ENCODE assay signal across 1 cellular context in the genomic region with DNA sequence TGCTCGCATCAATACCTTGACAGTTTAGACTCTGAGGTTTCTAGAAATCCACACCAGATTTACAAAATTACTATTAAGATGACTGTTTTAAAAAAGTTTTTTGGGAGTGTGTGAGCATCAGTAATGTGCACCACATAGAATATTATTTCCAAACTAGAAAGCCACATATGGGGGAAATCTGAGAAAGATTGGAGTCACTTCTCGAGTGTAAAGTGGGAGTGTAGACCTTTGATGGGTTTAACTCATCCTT.
TF ChIP-seq lines count a peak whose summit lies in the region.

No MANE protein-coding gene starts in this region.

TF ChIP-seq in SK-N-SH, 30 proteins besides CTCF, POLR2A, EP300 and RAD21 (continued from another document):
- TF ChIP-seq SIN3A (IDR thresholded peaks at IDR 0.05; ENCODE audit: borderline replicate concordance, low read depth, low read length) (no peak), TEAD4 (IDR thresholded peaks at IDR 0.05; ENCODE audit: borderline replicate concordance, insufficient read depth) (no peak), RFX5 (IDR thresholded peaks at IDR 0.05; ENCODE audit: low read length) (no peak), SMC3 (IDR thresholded peaks at IDR 0.05; ENCODE audit: low read depth, low read length) (no peak), GATA2 (CRISPR knock-in tag; IDR thresholded peaks at IDR 0.05) (no peak), JUND (IDR thresholded peaks at IDR 0.05) (no peak), TCF12 (IDR thresholded peaks at IDR 0.05) (no peak), YY1 (IDR thresholded peaks at IDR 0.05; ENCODE audit: low read depth) (no peak), FOXM1 (IDR thresholded peaks at IDR 0.05; ENCODE audit: low read depth) (no peak), CHD2 (IDR thresholded peaks at IDR 0.05; ENCODE audit: low read length, partially characterized antibody) (no peak), NRF1 (IDR thresholded peaks at IDR 0.05; ENCODE audit: low read depth, low read length) (no peak)
- TF ChIP-seq, protein P1, sequence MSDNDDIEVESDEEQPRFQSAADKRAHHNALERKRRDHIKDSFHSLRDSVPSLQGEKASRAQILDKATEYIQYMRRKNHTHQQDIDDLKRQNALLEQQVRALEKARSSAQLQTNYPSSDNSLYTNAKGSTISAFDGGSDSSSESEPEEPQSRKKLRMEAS (IDR thresholded peaks at IDR 0.05; ENCODE audit: low read depth) = no peak
- TF ChIP-seq, protein P2, sequence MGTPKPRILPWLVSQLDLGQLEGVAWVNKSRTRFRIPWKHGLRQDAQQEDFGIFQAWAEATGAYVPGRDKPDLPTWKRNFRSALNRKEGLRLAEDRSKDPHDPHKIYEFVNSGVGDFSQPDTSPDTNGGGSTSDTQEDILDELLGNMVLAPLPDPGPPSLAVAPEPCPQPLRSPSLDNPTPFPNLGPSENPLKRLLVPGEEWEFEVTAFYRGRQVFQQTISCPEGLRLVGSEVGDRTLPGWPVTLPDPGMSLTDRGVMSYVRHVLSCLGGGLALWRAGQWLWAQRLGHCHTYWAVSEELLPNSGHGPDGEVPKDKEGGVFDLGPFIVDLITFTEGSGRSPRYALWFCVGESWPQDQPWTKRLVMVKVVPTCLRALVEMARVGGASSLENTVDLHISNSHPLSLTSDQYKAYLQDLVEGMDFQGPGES (IDR thresholded peaks at IDR 0.05; ENCODE audit: low read depth, low read length) = no peak
- TF ChIP-seq, protein P3, sequence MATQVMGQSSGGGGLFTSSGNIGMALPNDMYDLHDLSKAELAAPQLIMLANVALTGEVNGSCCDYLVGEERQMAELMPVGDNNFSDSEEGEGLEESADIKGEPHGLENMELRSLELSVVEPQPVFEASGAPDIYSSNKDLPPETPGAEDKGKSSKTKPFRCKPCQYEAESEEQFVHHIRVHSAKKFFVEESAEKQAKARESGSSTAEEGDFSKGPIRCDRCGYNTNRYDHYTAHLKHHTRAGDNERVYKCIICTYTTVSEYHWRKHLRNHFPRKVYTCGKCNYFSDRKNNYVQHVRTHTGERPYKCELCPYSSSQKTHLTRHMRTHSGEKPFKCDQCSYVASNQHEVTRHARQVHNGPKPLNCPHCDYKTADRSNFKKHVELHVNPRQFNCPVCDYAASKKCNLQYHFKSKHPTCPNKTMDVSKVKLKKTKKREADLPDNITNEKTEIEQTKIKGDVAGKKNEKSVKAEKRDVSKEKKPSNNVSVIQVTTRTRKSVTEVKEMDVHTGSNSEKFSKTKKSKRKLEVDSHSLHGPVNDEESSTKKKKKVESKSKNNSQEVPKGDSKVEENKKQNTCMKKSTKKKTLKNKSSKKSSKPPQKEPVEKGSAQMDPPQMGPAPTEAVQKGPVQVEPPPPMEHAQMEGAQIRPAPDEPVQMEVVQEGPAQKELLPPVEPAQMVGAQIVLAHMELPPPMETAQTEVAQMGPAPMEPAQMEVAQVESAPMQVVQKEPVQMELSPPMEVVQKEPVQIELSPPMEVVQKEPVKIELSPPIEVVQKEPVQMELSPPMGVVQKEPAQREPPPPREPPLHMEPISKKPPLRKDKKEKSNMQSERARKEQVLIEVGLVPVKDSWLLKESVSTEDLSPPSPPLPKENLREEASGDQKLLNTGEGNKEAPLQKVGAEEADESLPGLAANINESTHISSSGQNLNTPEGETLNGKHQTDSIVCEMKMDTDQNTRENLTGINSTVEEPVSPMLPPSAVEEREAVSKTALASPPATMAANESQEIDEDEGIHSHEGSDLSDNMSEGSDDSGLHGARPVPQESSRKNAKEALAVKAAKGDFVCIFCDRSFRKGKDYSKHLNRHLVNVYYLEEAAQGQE (IDR thresholded peaks at IDR 0.05; ENCODE audit: low read depth, low read length) = no peak
